Comparison of ENCODE assay signal across 21 cellular contexts in the genomic region with DNA sequence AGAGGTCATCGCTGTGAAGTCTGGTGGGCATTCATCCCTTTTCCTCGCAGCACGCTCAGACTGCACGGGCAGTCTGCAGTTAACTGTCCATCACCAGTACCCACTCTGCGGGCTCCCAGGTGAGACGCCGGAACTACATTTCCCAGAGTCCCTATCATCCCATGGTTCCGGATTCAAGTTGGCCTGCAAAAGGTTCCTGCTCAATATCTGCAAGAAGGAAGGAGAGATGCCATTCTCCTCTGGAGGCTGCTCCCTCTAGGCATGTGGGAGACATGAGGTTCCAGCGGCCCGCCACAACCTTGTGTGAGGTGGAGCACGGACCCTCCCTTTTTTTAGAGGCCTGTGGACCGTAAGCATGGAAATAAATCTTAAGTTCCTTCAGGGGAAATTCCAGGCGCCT. TPM values are rescaled to one million over a fixed set of nuclear protein-coding genes. Genes with fewer than 3 reads are reported as not detected.
DNase-seq lines count a peak whose midpoint lies in the region; ATAC-seq and TF ChIP-seq lines count a peak whose summit lies in the region.
"Had no signal": no experiment of that assay in that cellular context is flagged by ENCODE, and none has a peak within 500 bp of the region (broad histone marks: within the 10 kb centered on the region; RNA-seq: fewer than 3 reads in every experiment).

No MANE protein-coding gene starts in this region.

- no peaks in the 10 kb centered on the region for H3K27me3 Mint-ChIP-seq in glutamatergic neuron (ENCODE audit: unreplicated experiment)

- no peaks in the 10 kb centered on the region for H3K9me3 ChIP-seq in breast epithelium
- no peaks in the 10 kb centered on the region for H3K9me3 ChIP-seq in esophagus muscularis mucosa
- H3K9me3 ChIP-seq: neutrophil, thoracic aorta had no signal

- H3K27ac ChIP-seq in breast epithelium (no peak overlapping the region), esophagus muscularis mucosa (replicated peaks in 1 of 4) (no peak overlapping the region)
- H3K27ac ChIP-seq: KMS-11, thoracic aorta had no signal

- in situ Hi-C loops in T47D (cut with HindIII; ENCODE audit: low pct_unique_long_range_greater_than_20kb, low sequenced_read_pairs): no loop called here

- no peak overlapping the region for H3K4me3 ChIP-seq in breast epithelium
- no peak overlapping the region for H3K4me3 ChIP-seq in esophagus muscularis mucosa
- H3K4me3 ChIP-seq: thoracic aorta had no signal

- H3K4me3 Mint-ChIP-seq in glutamatergic neuron (ENCODE audit: unreplicated experiment): no peak overlapping the region
- H3K4me3 Mint-ChIP-seq: activated naive CD8-positive, alpha-beta T cell treated with anti-CD3 and anti-CD28 coated beads for 36 hours; stimulated activated naive B cell treated with anti-CD40 and anti-IgM and Interleukin-4, amounts not matched to agents 10 μg/mL and 1 μg/mL and 100 μg/mL, for 72 hours had no signal

- no peak for TF ChIP-seq EP300 in esophagus muscularis mucosa (IDR thresholded peaks at IDR 0.05)

- no peak for TF ChIP-seq CTCF in breast epithelium (IDR thresholded peaks at IDR 0.05)
- TF ChIP-seq CTCF in esophagus muscularis mucosa (IDR thresholded peaks at IDR 0.05): no peak
- no peak for TF ChIP-seq CTCF in glutamatergic neuron (IDR thresholded peaks at IDR 0.05; ENCODE audit: partially characterized antibody, unreplicated experiment)

- H3K36me3 ChIP-seq in breast epithelium (no peaks in the 10 kb centered on the region), esophagus muscularis mucosa (no peaks in the 10 kb centered on the region)
- H3K36me3 ChIP-seq: neutrophil, thoracic aorta had no signal

- intact Hi-C loops in breast epithelium (cut with DNase I; ENCODE audit: low total_unique reads) (no loop called here), esophagus muscularis mucosa (cut with DNase I) (no loop called here), left colon (cut with DNase I, micrococcal nuclease) (no loop called here)

- H3K4me1 Mint-ChIP-seq in glutamatergic neuron (ENCODE audit: low read depth, unreplicated experiment): peaks cover 1% of the 10 kb centered on the region
- H3K4me1 Mint-ChIP-seq: activated naive CD8-positive, alpha-beta T cell treated with anti-CD3 and anti-CD28 coated beads for 36 hours had no signal

- DNase-seq in T47D (ENCODE audit: low read depth in 1 of 2, low spot score in 1 of 2): peak; percentile 82 to 83
- no peak for DNase-seq in breast epithelium (ENCODE audit: low spot score in 2 of 2)
- peak; percentile 53 for DNase-seq in esophagus muscularis mucosa (ENCODE audit: extremely low spot score)
- peak in 1 of 2 donors; percentile 21 for DNase-seq in left colon
- DNase-seq in NCI-H510A (lab: John Stamatoyannopoulos, UW): no peak
- DNase-seq in glutamatergic neuron: no peak
- DNase-seq: 8988T; activated CD4-positive, alpha-beta T cell treated with anti-CD3 and anti-CD28 coated beads, Interleukin-2, amount 50 U/mL, for 1 hour; activated naive CD8-positive, alpha-beta T cell treated with anti-CD3 and anti-CD28 coated beads for 36 hours; AML-193; effector CD8-positive, alpha-beta T cell; NCI-H146; NCI-H524 treated with DMSO at 0.1 percent for 48 hours; stimulated activated CD4-positive, alpha-beta T cell treated with anti-CD3 and anti-CD28 coated beads, Interleukin-2, amount 100 ng/mL, for 48 hours; stimulated activated naive B cell treated with anti-CD40 and anti-IgM and Interleukin-4, amounts not matched to agents 10 μg/mL and 1 μg/mL and 100 μg/mL, for 72 hours had no signal

- no peaks in the 10 kb centered on the region for H3K4me1 ChIP-seq in breast epithelium
- no peaks in the 10 kb centered on the region for H3K4me1 ChIP-seq in esophagus muscularis mucosa

- H3K9me3 Mint-ChIP-seq in glutamatergic neuron (ENCODE audit: unreplicated experiment): no peaks in the 10 kb centered on the region
- H3K9me3 Mint-ChIP-seq: activated naive CD8-positive, alpha-beta T cell treated with anti-CD3 and anti-CD28 coated beads for 36 hours; activated T-helper 2 cell treated with anti-CD3 and anti-CD28 coated beads, Interferon-gamma antibody, Interleukin-2, Interleukin-4, amounts not matched to agents 10 μg/mL and 5 μg/mL and 100 μg/mL, durations not matched to agents 14 hours and 24 hours and 36 hours; stimulated activated naive B cell treated with anti-CD40 and anti-IgM and Interleukin-4, amounts not matched to agents 10 μg/mL and 1 μg/mL and 100 μg/mL, for 72 hours had no signal

- H3K27ac Mint-ChIP-seq in glutamatergic neuron (ENCODE audit: unreplicated experiment): no peak overlapping the region
- H3K27ac Mint-ChIP-seq: activated naive CD8-positive, alpha-beta T cell treated with anti-CD3 and anti-CD28 coated beads for 36 hours; activated T-helper 2 cell treated with anti-CD3 and anti-CD28 coated beads, Interferon-gamma antibody, Interleukin-2, Interleukin-4, amounts not matched to agents 10 μg/mL and 5 μg/mL and 100 μg/mL, durations not matched to agents 14 hours and 24 hours and 36 hours; stimulated activated naive B cell treated with anti-CD40 and anti-IgM and Interleukin-4, amounts not matched to agents 10 μg/mL and 1 μg/mL and 100 μg/mL, for 72 hours had no signal

- H3K36me3 Mint-ChIP-seq in glutamatergic neuron (ENCODE audit: unreplicated experiment): no peaks in the 10 kb centered on the region
- H3K36me3 Mint-ChIP-seq: activated naive CD8-positive, alpha-beta T cell treated with anti-CD3 and anti-CD28 coated beads for 36 hours; stimulated activated naive B cell treated with anti-CD40 and anti-IgM and Interleukin-4, amounts not matched to agents 10 μg/mL and 1 μg/mL and 100 μg/mL, for 72 hours had no signal

- no peak for TF ChIP-seq POLR2A in breast epithelium (IDR thresholded peaks at IDR 0.05)
- no peak for TF ChIP-seq POLR2A in esophagus muscularis mucosa (IDR thresholded peaks at IDR 0.05; ENCODE audit: low read depth)

- peak; percentile 55 for ATAC-seq in left colon
- ATAC-seq in HG03565 (IDR thresholded peaks at IDR 0.05; ENCODE audit: unreplicated experiment): no peak
- ATAC-seq in GM19351 (IDR thresholded peaks at IDR 0.05; ENCODE audit: unreplicated experiment): no peak
- ATAC-seq: stimulated activated naive B cell treated with anti-CD40 and anti-IgM and Interleukin-4, amounts not matched to agents 10 μg/mL and 1 μg/mL and 100 μg/mL, for 72 hours had no signal

- H3K27me3 ChIP-seq in breast epithelium: no peaks in the 10 kb centered on the region
- H3K27me3 ChIP-seq in esophagus muscularis mucosa: peaks cover 0 to 5% (median 0%) of the 10 kb centered on the region in 4 donors
- H3K27me3 ChIP-seq: neutrophil had no signal

- 77% methylated on average over 13 of the region's 13 CpGs for WGBS in esophagus muscularis mucosa

RNA-seq across cellular contexts. Expression of gene NUP42, which starts 29.7 kb away (rescaled TPM):
- 10 to 100 TPM; 29.4 to 46.4 (median 34.1) TPM for total RNA-seq in breast epithelium
- total RNA-seq in esophagus muscularis mucosa: 10 to 100 TPM; 16.6 to 31.6 (median 23.6) TPM
- 10 to 100 TPM; 21.1 to 30.8 TPM for total RNA-seq in left colon
- total RNA-seq in glutamatergic neuron (ENCODE audit: unreplicated experiment): 47.7 TPM

RNA-seq across cellular contexts. Expression of gene GPNMB, which starts 35.0 kb away (rescaled TPM):
- total RNA-seq in breast epithelium (100 to 1,000 TPM in 2 of 3 donors, 10 to 100 TPM in 1; 86.9 to 460 (median 335) TPM), esophagus muscularis mucosa (10 to 100 TPM; 46.1 to 94.9 (median 60.7) TPM), left colon (10 to 100 TPM; 15.0 to 67.8 TPM), glutamatergic neuron (ENCODE audit: unreplicated experiment) (not detected)

Comparison
In these comparisons a context has a peak if more than half of its experiments do, and no peak if none do; other contexts are left out.
1. DNase-seq: peak in T47D (2 of 2) and esophagus muscularis mucosa (single experiment); none in breast epithelium (0 of 2), NCI-H510A (single experiment) and glutamatergic neuron (single experiment).
2. RNA of gene GPNMB, which starts 35.0 kb away (total RNA-seq): 86.9 to 460 TPM in breast epithelium, 46.1 to 94.9 TPM in esophagus muscularis mucosa and 15.0 to 67.8 TPM in left colon; not detected in glutamatergic neuron (single experiment); every median in the first group is over 10 times any median in the second.